ENCODE assay signal across 34 cellular contexts in the genomic region with DNA sequence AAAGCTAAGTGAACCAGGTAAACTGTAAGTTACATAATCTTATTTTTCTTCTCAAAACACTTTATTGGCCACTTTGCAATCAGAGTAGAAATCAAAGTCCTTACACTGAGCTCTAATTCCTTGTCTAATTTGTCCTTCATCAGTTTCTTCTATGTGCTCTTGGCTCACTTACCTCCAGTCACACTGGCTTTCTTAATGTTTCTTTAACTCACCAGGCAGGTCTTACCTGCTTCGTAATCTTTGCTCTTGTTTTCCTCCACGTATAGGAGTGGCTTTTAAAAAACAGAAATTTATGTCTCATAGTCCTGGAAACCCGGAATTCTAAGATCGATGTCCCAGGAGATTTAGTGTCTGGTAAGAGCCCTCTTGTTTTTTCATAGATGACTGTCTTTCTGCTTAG.
"Had no signal": no experiment of that assay in that cellular context is flagged by ENCODE, and none has a peak within 500 bp of the region (broad histone marks: within the 10 kb centered on the region; RNA-seq: fewer than 3 reads in every experiment).

No MANE protein-coding gene starts in this region.

- H3K9me3 ChIP-seq: adrenal gland, body of pancreas, breast epithelium had no signal

- H3K27ac Mint-ChIP-seq: activated B cell treated with CpG ODN at 0.5 μM for 24 hours; activated CD4-positive, alpha-beta memory T cell treated with anti-CD3 and anti-CD28 coated beads, Interleukin-2, amount 10 ng/mL, durations not matched to agents 7 days and 5 days; activated CD4-positive, alpha-beta T cell treated with anti-CD3 and anti-CD28 coated beads, Interleukin-2, amount 10 ng/mL, durations not matched to agents 7 days and 5 days; activated CD8-positive, alpha-beta memory T cell treated with anti-CD3 and anti-CD28 coated beads, Interleukin-2, amount 10 ng/mL, durations not matched to agents 7 days and 5 days; activated CD8-positive, alpha-beta T cell treated with anti-CD3 and anti-CD28 coated beads, Interleukin-2, amount 10 ng/mL, durations not matched to agents 7 days and 5 days; activated naive CD4-positive, alpha-beta T cell treated with anti-CD3 and anti-CD28 coated beads for 36 hours; activated naive CD4-positive, alpha-beta T cell treated with anti-CD3 and anti-CD28 coated beads, Interleukin-2, amount 50 U/mL, for 72 hours; activated naive CD8-positive, alpha-beta T cell treated with anti-CD3 and anti-CD28 coated beads for 36 hours; activated T-cell treated with anti-CD3 and anti-CD28 coated beads, Interleukin-2, amount 50 U/mL, for 24 hours; activated T-cell treated with anti-CD3 and anti-CD28 coated beads, Interleukin-2, amount 50 U/mL, for 72 hours; activated T-helper 1 cell treated with anti-CD3 and anti-CD28 coated beads, Interleukin-12 subunit alpha, Interleukin-12 subunit beta, Interleukin-2, Interleukin-4 antibody, amounts not matched to agents 30 ng/mL and 10 ng/mL and 1 ng/mL, durations not matched to agents 14 hours and 24 hours and 36 hours; activated T-helper 17 cell treated with anti-CD3 and anti-CD28 coated beads, Interleukin-2, amount 50 U/mL, for 72 hours; T-helper 1 cell treated with Interleukin-12 subunit alpha and Interleukin-12 subunit beta and Interleukin-4 antibody, amounts not matched to agents 30 μg/mL and 1 μg/mL, for 36 hours; T-helper 2 cell treated with Interferon-gamma antibody and Interleukin-4, amounts not matched to agents 5 μg/mL and 100 μg/mL, for 36 hours had no signal

- H3K4me1 Mint-ChIP-seq: activated B cell treated with CpG ODN at 0.5 μM for 24 hours; activated CD4-positive, alpha-beta memory T cell treated with anti-CD3 and anti-CD28 coated beads, Interleukin-2, amount 10 ng/mL, durations not matched to agents 7 days and 5 days; activated CD4-positive, alpha-beta T cell treated with anti-CD3 and anti-CD28 coated beads, Interleukin-2, amount 10 ng/mL, durations not matched to agents 7 days and 5 days; activated CD8-positive, alpha-beta memory T cell treated with anti-CD3 and anti-CD28 coated beads, Interleukin-2, amount 10 ng/mL, durations not matched to agents 7 days and 5 days; activated naive CD8-positive, alpha-beta T cell treated with anti-CD3 and anti-CD28 coated beads for 36 hours; activated T-helper 17 cell treated with anti-CD3 and anti-CD28 coated beads, Interleukin-2, amount 50 U/mL, for 72 hours had no signal

- H3K27ac ChIP-seq: adrenal gland, body of pancreas, brain microvascular endothelial cell, breast epithelium, VCaP had no signal

- DNase-seq: activated B cell treated with CpG ODN at 0.5 μM for 24 hours; activated CD4-positive, alpha-beta memory T cell treated with anti-CD3 and anti-CD28 coated beads, Interleukin-2, amount 10 ng/mL, durations not matched to agents 7 days and 5 days; activated CD4-positive, alpha-beta T cell treated with anti-CD3 and anti-CD28 coated beads for 4 hours; activated CD4-positive, alpha-beta T cell treated with anti-CD3 and anti-CD28 coated beads, Interleukin-2, amount 10 ng/mL, durations not matched to agents 7 days and 5 days; activated CD4-positive, alpha-beta T cell treated with anti-CD3 and anti-CD28 coated beads, Interleukin-2, amount 50 U/mL, for 48 hours; activated CD4-positive, CD25-positive, alpha-beta regulatory T cell treated with anti-CD3 and anti-CD28 coated beads, Interleukin-2, amount 50 U/mL, for 72 hours; activated CD8-positive, alpha-beta memory T cell treated with anti-CD3 and anti-CD28 coated beads for 24 hours; activated CD8-positive, alpha-beta memory T cell treated with anti-CD3 and anti-CD28 coated beads, Interleukin-2, amount 10 ng/mL, durations not matched to agents 7 days and 5 days; activated CD8-positive, alpha-beta memory T cell treated with anti-CD3 and anti-CD28 coated beads, Interleukin-2, amount 50 U/mL, for 48 hours; activated CD8-positive, alpha-beta T cell treated with anti-CD3 and anti-CD28 coated beads, Interleukin-2, amount 10 ng/mL, durations not matched to agents 7 days and 5 days; activated effector memory CD4-positive, alpha-beta T cell treated with anti-CD3 and anti-CD28 coated beads, Interleukin-2, amount 50 U/mL, for 16 hours; activated gamma-delta T cell treated with Interleukin-2 at 50 U/mL for 16 hours; activated naive CD4-positive, alpha-beta T cell; activated naive CD4-positive, alpha-beta T cell treated with anti-CD3 and anti-CD28 coated beads for 36 hours; activated naive CD4-positive, alpha-beta T cell treated with anti-CD3 and anti-CD28 coated beads, Interleukin-2, amount 50 U/mL, for 16 hours; activated naive CD8-positive, alpha-beta T cell treated with anti-CD3 and anti-CD28 coated beads for 36 hours; activated T-cell treated with anti-CD3 and anti-CD28 coated beads, Interleukin-2, amount 50 U/mL, for 24 hours; activated T-cell treated with anti-CD3 and anti-CD28 coated beads, Interleukin-2, amount 50 U/mL, for 72 hours; adrenal gland; amniotic stem cell; aorta; body of pancreas; brain microvascular endothelial cell; central memory CD4-positive, alpha-beta T cell; T-helper 1 cell; T-helper 2 cell; T-helper 9 cell had no signal

- H3K4me3 Mint-ChIP-seq: activated B cell treated with CpG ODN at 0.5 μM for 24 hours; activated CD4-positive, alpha-beta memory T cell treated with anti-CD3 and anti-CD28 coated beads, Interleukin-2, amount 10 ng/mL, durations not matched to agents 7 days and 5 days; activated CD4-positive, alpha-beta T cell treated with anti-CD3 and anti-CD28 coated beads, Interleukin-2, amount 10 ng/mL, durations not matched to agents 7 days and 5 days; activated CD8-positive, alpha-beta memory T cell treated with anti-CD3 and anti-CD28 coated beads, Interleukin-2, amount 10 ng/mL, durations not matched to agents 7 days and 5 days; activated CD8-positive, alpha-beta T cell treated with anti-CD3 and anti-CD28 coated beads, Interleukin-2, amount 10 ng/mL, durations not matched to agents 7 days and 5 days; activated naive CD4-positive, alpha-beta T cell treated with anti-CD3 and anti-CD28 coated beads for 36 hours; activated naive CD8-positive, alpha-beta T cell treated with anti-CD3 and anti-CD28 coated beads for 36 hours; activated T-cell treated with anti-CD3 and anti-CD28 coated beads, Interleukin-2, amount 50 U/mL, for 24 hours; activated T-cell treated with anti-CD3 and anti-CD28 coated beads, Interleukin-2, amount 50 U/mL, for 72 hours; activated T-helper 1 cell treated with anti-CD3 and anti-CD28 coated beads, Interleukin-12 subunit alpha, Interleukin-12 subunit beta, Interleukin-2, Interleukin-4 antibody, amounts not matched to agents 30 ng/mL and 10 ng/mL and 1 ng/mL, durations not matched to agents 14 hours and 24 hours and 36 hours; activated T-helper 17 cell treated with anti-CD3 and anti-CD28 coated beads, Interleukin-2, amount 50 U/mL, for 72 hours; T-helper 1 cell treated with Interleukin-12 subunit alpha and Interleukin-12 subunit beta and Interleukin-4 antibody, amounts not matched to agents 30 μg/mL and 1 μg/mL, for 36 hours; T-helper 2 cell treated with Interferon-gamma antibody and Interleukin-4, amounts not matched to agents 5 μg/mL and 100 μg/mL, for 36 hours had no signal

- H3K36me3 Mint-ChIP-seq: activated CD8-positive, alpha-beta memory T cell treated with anti-CD3 and anti-CD28 coated beads, Interleukin-2, amount 10 ng/mL, durations not matched to agents 7 days and 5 days; activated naive CD4-positive, alpha-beta T cell treated with anti-CD3 and anti-CD28 coated beads, Interleukin-2, amount 50 U/mL, for 72 hours; activated naive CD8-positive, alpha-beta T cell treated with anti-CD3 and anti-CD28 coated beads for 36 hours had no signal

- H3K4me3 ChIP-seq: adrenal gland, body of pancreas, breast epithelium had no signal

- H3K9me3 Mint-ChIP-seq: activated CD4-positive, alpha-beta memory T cell treated with anti-CD3 and anti-CD28 coated beads, Interleukin-2, amount 10 ng/mL, durations not matched to agents 7 days and 5 days had no signal

- H3K27me3 Mint-ChIP-seq: activated B cell treated with CpG ODN at 0.5 μM for 24 hours; activated CD4-positive, alpha-beta memory T cell treated with anti-CD3 and anti-CD28 coated beads, Interleukin-2, amount 10 ng/mL, durations not matched to agents 7 days and 5 days; activated CD4-positive, alpha-beta T cell treated with anti-CD3 and anti-CD28 coated beads, Interleukin-2, amount 10 ng/mL, durations not matched to agents 7 days and 5 days; activated CD8-positive, alpha-beta memory T cell treated with anti-CD3 and anti-CD28 coated beads, Interleukin-2, amount 10 ng/mL, durations not matched to agents 7 days and 5 days; activated naive CD8-positive, alpha-beta T cell treated with anti-CD3 and anti-CD28 coated beads for 36 hours; activated T-cell treated with anti-CD3 and anti-CD28 coated beads, Interleukin-2, amount 50 U/mL, for 24 hours; activated T-helper 17 cell treated with anti-CD3 and anti-CD28 coated beads, Interleukin-2, amount 50 U/mL, for 72 hours had no signal

- H3K4me1 ChIP-seq: adrenal gland, body of pancreas, breast epithelium had no signal

- H3K27me3 ChIP-seq: adrenal gland, body of pancreas, brain microvascular endothelial cell, breast epithelium had no signal

- H3K36me3 ChIP-seq: adrenal gland, brain microvascular endothelial cell, breast epithelium had no signal
